ENCODE assay signal across 1 cellular context in the genomic region with DNA sequence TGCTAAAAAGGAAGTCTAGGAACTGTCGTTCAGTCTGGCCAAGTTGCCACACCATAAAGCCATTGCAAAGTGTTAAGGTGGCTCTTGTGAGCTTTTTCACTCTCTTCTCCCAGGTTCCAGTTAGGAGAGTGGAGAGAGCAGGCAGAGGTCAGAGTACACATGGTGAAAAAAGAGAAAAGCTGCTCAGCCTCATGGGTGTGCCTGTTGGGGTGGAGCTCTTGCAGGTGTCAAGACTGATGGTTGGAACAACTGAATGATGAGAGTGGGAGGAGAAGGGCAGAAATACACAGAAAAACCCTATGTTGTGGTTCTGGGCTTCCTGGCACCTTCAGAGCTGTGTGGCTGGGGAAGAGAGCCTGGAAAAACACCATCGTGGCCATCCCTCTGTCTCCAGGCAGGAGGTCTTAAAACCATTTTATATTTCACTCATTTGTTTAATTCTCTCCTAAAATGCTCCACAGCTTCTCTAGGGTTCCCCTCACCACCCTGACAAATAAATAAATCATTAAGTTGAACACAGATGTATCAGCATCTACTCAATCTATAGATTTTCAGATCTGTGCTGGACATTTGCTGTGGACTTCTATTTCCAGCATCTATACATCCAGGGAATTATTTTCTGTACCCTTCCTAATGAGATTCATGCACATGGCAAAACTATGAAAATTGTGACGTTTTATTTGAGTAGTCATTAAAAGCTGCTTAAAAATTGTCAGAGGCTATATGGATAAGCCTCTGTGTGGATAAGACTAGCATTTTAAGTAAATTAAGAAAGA.
A peak's percentile ranks its signal among the peaks of the same experiment; 100 is the strongest.
TF ChIP-seq lines count a peak whose summit lies in the region.

No MANE protein-coding gene starts in this region.

TF ChIP-seq in HEK293, 187 proteins besides CTCF, POLR2A, EP300 and RAD21:
- TF ChIP-seq ZNF26 (tag by site-specific recombination; IDR thresholded peaks at IDR 0.05) (peak; percentile 91), ZNF433 (tag by site-specific recombination; IDR thresholded peaks at IDR 0.05; ENCODE audit: low read depth) (no peak), SCRT2 (tag by site-specific recombination; IDR thresholded peaks at IDR 0.05) (no peak), ZNF211 (tag by site-specific recombination; IDR thresholded peaks at IDR 0.05; ENCODE audit: low read depth) (no peak)
